Comparison of ENCODE assay signal across 1 cellular context in the genomic region with DNA sequence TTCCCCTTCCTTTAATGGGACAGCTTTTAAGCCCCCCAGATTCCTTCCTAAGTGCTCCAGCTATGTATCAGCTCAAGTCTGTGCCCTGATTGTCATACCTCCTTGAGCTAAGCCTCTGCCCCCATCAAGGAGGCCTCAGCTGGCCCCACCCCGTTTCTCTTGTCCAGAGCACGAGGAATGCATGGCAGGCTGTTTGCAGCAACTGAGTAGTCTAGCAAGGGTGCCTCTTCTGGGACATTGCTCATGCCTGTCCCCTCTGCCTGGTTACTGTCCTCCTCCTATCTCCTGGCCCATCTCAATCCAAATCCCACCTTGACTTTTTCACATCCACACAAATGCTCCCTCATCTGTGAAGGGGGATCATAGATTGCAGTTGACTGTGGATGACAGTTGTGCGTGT.
TF ChIP-seq lines count a peak whose summit lies in the region.

No MANE protein-coding gene starts in this region.

TF ChIP-seq in GM12878, 131 proteins besides CTCF, POLR2A, EP300 and RAD21:
- TF ChIP-seq ZBTB40 (IDR thresholded peaks at IDR 0.05; ENCODE audit: borderline replicate concordance) (no peak), SPI1 (IDR thresholded peaks at IDR 0.05; ENCODE audit: borderline replicate concordance, insufficient read depth, low read depth, low read length) (0 out of 2 replicates have a peak, but pooled peaks have one; percentile 4), CBFB (IDR thresholded peaks at IDR 0.05; ENCODE audit: low read depth) (no peak), IKZF2 (IDR thresholded peaks at IDR 0.05) (no peak)
